ENCODE assay signal across 21 cellular contexts in the genomic region with DNA sequence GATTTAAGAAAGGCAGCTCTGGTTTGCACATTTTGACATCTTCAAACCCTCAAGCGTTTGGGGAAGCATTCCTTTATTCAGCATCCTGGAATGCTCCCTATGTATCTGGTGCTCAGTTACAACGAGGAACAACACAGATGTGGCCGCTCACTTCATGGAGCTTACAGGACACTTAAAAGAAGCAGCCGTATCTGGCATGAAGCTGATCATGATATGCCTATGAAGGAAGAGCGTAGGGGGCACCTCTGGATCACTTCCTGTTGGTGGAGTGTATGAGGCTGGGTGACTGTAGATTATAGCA.
A peak's percentile ranks its signal among the peaks of the same experiment; 100 is the strongest.
DNase-seq lines count a peak whose midpoint lies in the region; ATAC-seq and TF ChIP-seq lines count a peak whose summit lies in the region.
"Had no signal": no experiment of that assay in that cellular context is flagged by ENCODE, and none has a peak within 500 bp of the region (broad histone marks: within the 10 kb centered on the region; RNA-seq: fewer than 3 reads in every experiment).

No MANE protein-coding gene starts in this region.

- BruUV-seq in IMR-90 (replicated peaks; lab: Mats Ljungman, UMichigan): no TSS peak

- no peak overlapping the region for H3K14ac ChIP-seq in IMR-90 (replicated peaks; ENCODE audit: low read depth, low read length)

- ATAC-seq in IMR-90 (ENCODE audit: low read depth) (no peak), HG03378 (IDR thresholded peaks at IDR 0.05; ENCODE audit: unreplicated experiment) (no peak), GM21528 (IDR thresholded peaks at IDR 0.05; ENCODE audit: low FRiP score, unreplicated experiment) (no peak)
- no peak for ATAC-seq in stimulated activated naive B cell treated with anti-CD40 and anti-IgM and Interleukin-4, amounts not matched to agents 10 μg/mL and 1 μg/mL and 100 μg/mL, for 72 hours (replicated peaks)

- H3K9ac ChIP-seq in IMR-90 (ENCODE audit: low read depth, low read length) (no peak overlapping the region), fibroblast of lung (ENCODE audit: insufficient read depth, low read length) (no peak overlapping the region)

- no peak overlapping the region for H2BK120ac ChIP-seq in IMR-90 (ENCODE audit: low read depth, low read length)

- H3K27ac Mint-ChIP-seq in stimulated activated naive B cell treated with anti-CD40 and anti-IgM and Interleukin-4, amounts not matched to agents 10 μg/mL and 1 μg/mL and 100 μg/mL, for 72 hours: peak overlapping the region; percentile 26

- no peak overlapping the region; the same call in 1 of the 2 replicates for H3K18ac ChIP-seq in IMR-90 (ENCODE audit: low read depth, low read length)

- peak overlapping the region; percentile 58; the same call in 1 of the 2 replicates for H2BK20ac ChIP-seq in IMR-90 (ENCODE audit: low read depth, low read length)

- H3K27me3 Mint-ChIP-seq in stimulated activated naive B cell treated with anti-CD40 and anti-IgM and Interleukin-4, amounts not matched to agents 10 μg/mL and 1 μg/mL and 100 μg/mL, for 72 hours: peaks cover 6 to 7% of the 10 kb centered on the region in 2 donors

- no peak overlapping the region for H3K56ac ChIP-seq in IMR-90 (ENCODE audit: extremely low read depth, insufficient read depth, low read length)

- H4K91ac ChIP-seq in IMR-90 (ENCODE audit: insufficient read depth, low read depth, low read length): no peak overlapping the region

- no peak overlapping the region for H2AK9ac ChIP-seq in IMR-90 (replicated peaks; ENCODE audit: low read depth, low read length, poor library complexity)

- H3K4me3 ChIP-seq in IMR-90 (ENCODE audit: insufficient read depth, low read depth, low read length): no peak overlapping the region
- no peak overlapping the region for H3K4me3 ChIP-seq in fibroblast of lung (replicated peaks in 1 of 4; ENCODE audit: control extremely low read depth in 1 of 4, insufficient read depth in 1 of 4, low read depth in 3 of 4, low read length in 4 of 4)
- H3K4me3 ChIP-seq: PC-9, SK-N-MC had no signal

- H3K9me1 ChIP-seq in IMR-90 (ENCODE audit: insufficient read depth, low read length): peaks cover 11% of the 10 kb centered on the region

- H4K5ac ChIP-seq in IMR-90 (ENCODE audit: low read depth, low read length): no peak overlapping the region; the same call in 1 of the 2 replicates

- H2BK5ac ChIP-seq in IMR-90 (ENCODE audit: low read depth, low read length, poor library complexity, severe bottlenecking): no peak overlapping the region

- no peaks in the 10 kb centered on the region for H3K79me1 ChIP-seq in IMR-90 (ENCODE audit: low read depth in 1 of 2, low read length in 2 of 2)

- H3K9me3 ChIP-seq in IMR-90 (ENCODE audit: control insufficient read depth, insufficient read depth, low read length) (no peaks in the 10 kb centered on the region), fibroblast of lung (ENCODE audit: control insufficient read depth, insufficient read depth, low read depth, low read length) (no peaks in the 10 kb centered on the region)

- H3K23ac ChIP-seq in IMR-90 (ENCODE audit: low read depth, low read length): no peak overlapping the region; the same call in 1 of the 2 replicates

- H3K79me2 ChIP-seq in fibroblast of lung (ENCODE audit: control insufficient read depth, insufficient read depth, low read length): no peaks in the 10 kb centered on the region

- H2AK5ac ChIP-seq in IMR-90 (ENCODE audit: low read depth, low read length): no peak overlapping the region

- peak; percentile 43 for DNase-seq in EH (ENCODE audit: low read depth)
- DNase-seq in IMR-90: peak; percentile 5
- peak in 1 of 2 donors; percentile 52 for DNase-seq in fibroblast of lung (ENCODE audit: low read depth in 2 of 2)
- no peak for DNase-seq in stimulated activated naive B cell treated with anti-CD40 and anti-IgM and Interleukin-4, amounts not matched to agents 10 μg/mL and 1 μg/mL and 100 μg/mL, for 72 hours
- DNase-seq in dermis blood vessel endothelial cell: no peak
- DNase-seq: Calu3; CD8-positive, alpha-beta memory T cell; DMS153; H9; NCI-H1105; NCI-H146; NCI-H2029; NCI-H510A treated with DMSO at 0.1 percent for 48 hours; NCI-H748 treated with DMSO at 0.1 percent for 48 hours; PC-9; SHP77 treated with DMSO at 0.1 percent for 48 hours had no signal

- peaks cover 0 to 2% of the 10 kb centered on the region in 2 donors for H3K36me3 Mint-ChIP-seq in stimulated activated naive B cell treated with anti-CD40 and anti-IgM and Interleukin-4, amounts not matched to agents 10 μg/mL and 1 μg/mL and 100 μg/mL, for 72 hours
- H3K36me3 Mint-ChIP-seq: CD8-positive, alpha-beta memory T cell had no signal

- H3K4me2 ChIP-seq in IMR-90 (ENCODE audit: low read depth, low read length) (no peak overlapping the region), fibroblast of lung (ENCODE audit: extremely low read depth, insufficient read depth, low read length) (no peak overlapping the region)
- H3K4me2 ChIP-seq: PC-9 had no signal

- TF ChIP-seq POLR2A in IMR-90 (IDR thresholded peaks at IDR 0.05; ENCODE audit: low read depth, low read length): no peak

- dilution Hi-C loops in IMR-90 (cut with HindIII; ENCODE audit: low sequenced_read_pairs, unreplicated experiment): no loop called here

- in situ Hi-C loops in IMR-90 (cut with MboI; ENCODE audit: low sequenced_read_pairs): no loop called here

- TF ChIP-seq CTCF in IMR-90 (conservative IDR thresholded peaks at IDR 0.05; ENCODE audit: low read depth, low read length): no peak
- no peak for TF ChIP-seq CTCF in fibroblast of lung (conservative IDR thresholded peaks at IDR 0.05 in 1 of 2, IDR thresholded peaks at IDR 0.05 in 1 of 2; ENCODE audit: low read depth in 1 of 2, low read length in 2 of 2)

- peaks cover 13% of the 10 kb centered on the region; the same call in 1 of the 2 replicates for H3K4me1 ChIP-seq in IMR-90 (ENCODE audit: control insufficient read depth, insufficient read depth, low read length)
- peaks cover 23% of the 10 kb centered on the region for H3K4me1 ChIP-seq in fibroblast of lung (ENCODE audit: control insufficient read depth, extremely low read depth, insufficient read depth, low read length)

- TF ChIP-seq RAD21 in IMR-90 (IDR thresholded peaks at IDR 0.05; ENCODE audit: low read length): no peak

- no peak overlapping the region for H3K4ac ChIP-seq in IMR-90 (ENCODE audit: low read depth, low read length)

- POLR2A ChIA-PET in IMR-90 (lab: Charles Lee; ENCODE audit: unreplicated experiment): no interaction called here

- H3K9me3 Mint-ChIP-seq in stimulated activated naive B cell treated with anti-CD40 and anti-IgM and Interleukin-4, amounts not matched to agents 10 μg/mL and 1 μg/mL and 100 μg/mL, for 72 hours: peaks cover 0 to 4% of the 10 kb centered on the region in 2 donors
- H3K9me3 Mint-ChIP-seq: CD8-positive, alpha-beta memory T cell; H9; IgD-negative memory B cell had no signal

- peak overlapping the region; percentile 36; the same call in 1 of the 2 replicates for H3K27ac ChIP-seq in IMR-90 (ENCODE audit: insufficient read depth, low read length)
- peak overlapping the region; percentile 2 for H3K27ac ChIP-seq in fibroblast of lung (ENCODE audit: insufficient read depth, low read length)
- H3K27ac ChIP-seq: C4-2B, PC-9, SK-N-MC had no signal

- intact Hi-C loops in IMR-90 (cut with micrococcal nuclease): no loop called here

- CTCF ChIA-PET in IMR-90 (lab: Yijun Ruan, JAX): no interaction called here

- no peak overlapping the region for H2BK15ac ChIP-seq in IMR-90 (ENCODE audit: low read depth, low read length)

- no peaks in the 10 kb centered on the region for H3K36me3 ChIP-seq in IMR-90 (ENCODE audit: control insufficient read depth, insufficient read depth, low read length)
- H3K36me3 ChIP-seq in fibroblast of lung (ENCODE audit: control insufficient read depth, insufficient read depth, low read length): no peaks in the 10 kb centered on the region

- H3K27me3 ChIP-seq in IMR-90 (ENCODE audit: control insufficient read depth, insufficient read depth, low read length) (peaks cover 13% of the 10 kb centered on the region), fibroblast of lung (ENCODE audit: control insufficient read depth, insufficient read depth, low read length) (peaks cover 3% of the 10 kb centered on the region)

- 51% methylated on average over 4 of the region's 5 CpGs; no CpG with 5 or more reads in 1 of the 2 experiments for WGBS in IMR-90 (ENCODE audit: extremely low coverage in 2 of 2, insufficient read length in 1 of 2), 2 experiments

- no peak overlapping the region for H2AFZ ChIP-seq in IMR-90 (replicated peaks; ENCODE audit: low read length, poor library complexity)
- H2AFZ ChIP-seq in fibroblast of lung (ENCODE audit: low read length): no peak overlapping the region
- H2AFZ ChIP-seq: PC-9 had no signal

- H3K4me1 Mint-ChIP-seq in stimulated activated naive B cell treated with anti-CD40 and anti-IgM and Interleukin-4, amounts not matched to agents 10 μg/mL and 1 μg/mL and 100 μg/mL, for 72 hours: peaks cover 43 to 65% of the 10 kb centered on the region in 2 donors

- H4K8ac ChIP-seq in IMR-90 (ENCODE audit: low read depth in 2 of 2, low read length in 2 of 2): no peak overlapping the region

- H4K20me1 ChIP-seq in IMR-90 (ENCODE audit: insufficient read depth, low read length) (no peaks in the 10 kb centered on the region), fibroblast of lung (ENCODE audit: control insufficient read depth, extremely low read depth, insufficient read depth, low read length) (no peaks in the 10 kb centered on the region)

- no peak overlapping the region for H3K4me3 Mint-ChIP-seq in stimulated activated naive B cell treated with anti-CD40 and anti-IgM and Interleukin-4, amounts not matched to agents 10 μg/mL and 1 μg/mL and 100 μg/mL, for 72 hours
- H3K4me3 Mint-ChIP-seq: CD8-positive, alpha-beta memory T cell; H9; IgD-negative memory B cell had no signal

TF ChIP-seq in IMR-90, 13 proteins besides CTCF, POLR2A, EP300 and RAD21:
- no peak for TF ChIP-seq MAZ (IDR thresholded peaks at IDR 0.05; ENCODE audit: borderline replicate concordance, low read depth, low read length)
- TF ChIP-seq CHD1 (IDR thresholded peaks at IDR 0.05; ENCODE audit: low read depth, low read length): no peak
- TF ChIP-seq MAFK (IDR thresholded peaks at IDR 0.05; ENCODE audit: low read depth, low read length): no peak
- TF ChIP-seq FOS (IDR thresholded peaks at IDR 0.05; ENCODE audit: low read depth, low read length): no peak

Comparison
In these comparisons a context has a peak if more than half of its experiments do, and no peak if none do; other contexts are left out.
1. DNase-seq: peak in EH (single experiment) and IMR-90 (single experiment); none in stimulated activated naive B cell treated with anti-CD40 and anti-IgM and Interleukin-4, amounts not matched to agents 10 μg/mL and 1 μg/mL and 100 μg/mL, for 72 hours (single experiment) and dermis blood vessel endothelial cell (single experiment).